10 cellular contexts compared by ENCODE assay signal in genomic region chr10:73888514-73888913, GRCh38. TPM values are rescaled to one million over a fixed set of nuclear protein-coding genes. Genes with fewer than 3 reads are reported as not detected.
A peak's percentile ranks its signal among the peaks of the same experiment; 100 is the strongest.
DNase-seq lines count a peak whose midpoint lies in the region; ATAC-seq and TF ChIP-seq lines count a peak whose summit lies in the region.
"Had no signal": no experiment of that assay in that cellular context is flagged by ENCODE, and none has a peak within 500 bp of the region (broad histone marks: within the 10 kb centered on the region; RNA-seq: fewer than 3 reads in every experiment).

No MANE protein-coding gene starts in this region.

- no peaks in the 10 kb centered on the region for H3K27me3 ChIP-seq in GM23338 (ENCODE audit: insufficient read depth)
- no peaks in the 10 kb centered on the region for H3K27me3 ChIP-seq in skeletal muscle tissue (ENCODE audit: control insufficient read depth in 3 of 3, insufficient read depth in 3 of 3, low read length in 3 of 3)

- H3K4me1 ChIP-seq in GM23338 (ENCODE audit: insufficient read depth) (peaks cover 11% of the 10 kb centered on the region; the same call in 1 of the 2 replicates), skeletal muscle tissue (ENCODE audit: control insufficient read depth in 3 of 3, insufficient read depth in 3 of 3, low read length in 3 of 3) (peaks cover 31 to 35% (median 33%) of the 10 kb centered on the region in 3 donors)

- DNase-seq in GM23338 (ENCODE audit: low spot score) (no peak), left ventricle myocardium superior (no peak), left lobe of liver (ENCODE audit: low spot score) (no peak), amniotic stem cell (lab: John Stamatoyannopoulos, UW) (no peak), NCI-H1048 (lab: John Stamatoyannopoulos, UW) (no peak)
- DNase-seq: activated effector memory CD4-positive, alpha-beta T cell treated with Interleukin-2 at 50 U/mL for 16 hours; naive thymus-derived CD4-positive, alpha-beta T cell had no signal

- H4K20me1 ChIP-seq in GM23338 (replicated peaks; ENCODE audit: insufficient read depth) = no peaks in the 10 kb centered on the region

- H3K4me3 ChIP-seq in GM23338 (no peak overlapping the region), skeletal muscle tissue (ENCODE audit: low read length in 3 of 3) (peak overlapping the region in 2 of 3 donors; percentile 2 to 52)

- ATAC-seq in GM23338 (no peak), SK-N-SH treated with all-trans-retinoic acid at 6 μM for 48 hours (peak; percentile 1; the same call in 1 of the 3 replicates), left ventricle myocardium superior (peak; percentile 53), HG03025 (IDR thresholded peaks at IDR 0.05; ENCODE audit: low FRiP score, unreplicated experiment) (no peak), left lobe of liver (no peak)

- no peak overlapping the region for H3K4me2 ChIP-seq in GM23338

- peak overlapping the region; percentile 45 to 66 (median 57) for H3K9ac ChIP-seq in skeletal muscle tissue (ENCODE audit: low read depth in 1 of 3, low read length in 3 of 3)

- H3K9me3 Mint-ChIP-seq in GM23338 = no peaks in the 10 kb centered on the region
- H3K9me3 Mint-ChIP-seq: naive thymus-derived CD4-positive, alpha-beta T cell had no signal

- TF ChIP-seq CTCF in GM23338 (conservative IDR thresholded peaks at IDR 0.05; ENCODE audit: low read depth in 2 of 2) = no peak

- H3K27ac ChIP-seq in GM23338 (ENCODE audit: low read depth) = no peak overlapping the region
- H3K27ac ChIP-seq in skeletal muscle tissue (ENCODE audit: low read depth, low read length) = peak overlapping the region; percentile 89

- no peaks in the 10 kb centered on the region for H3F3A ChIP-seq in GM23338 (replicated peaks; ENCODE audit: low read depth)

- H3K4me1 Mint-ChIP-seq in GM23338 = peaks cover 12% of the 10 kb centered on the region

- H3K27ac Mint-ChIP-seq in GM23338 = no peak overlapping the region
- H3K27ac Mint-ChIP-seq: naive thymus-derived CD4-positive, alpha-beta T cell had no signal

- H3K4me3 Mint-ChIP-seq in GM23338 = no peak overlapping the region; the same call in 2 of the 3 replicates
- H3K4me3 Mint-ChIP-seq: naive thymus-derived CD4-positive, alpha-beta T cell had no signal

- H3K27me3 Mint-ChIP-seq in GM23338 (ENCODE audit: insufficient read depth, low read depth, poor library complexity) = peaks cover 3% of the 10 kb centered on the region

- H2AFZ ChIP-seq in GM23338 = peak overlapping the region; percentile 59; the same call in 1 of the 2 replicates

- no peaks in the 10 kb centered on the region for H3K36me3 ChIP-seq in GM23338 (ENCODE audit: insufficient read depth)
- no peaks in the 10 kb centered on the region for H3K36me3 ChIP-seq in skeletal muscle tissue (ENCODE audit: control insufficient read depth in 3 of 3, insufficient read depth in 3 of 3, low read length in 3 of 3)

- H3K79me2 ChIP-seq in GM23338 (replicated peaks; ENCODE audit: insufficient read depth) = no peaks in the 10 kb centered on the region

- intact Hi-C loops in left ventricle myocardium superior (cut with micrococcal nuclease) = loop anchor here (5.0 to 10.0 kb wide), 2 partner anchors 54 to 196 kb away; no protein-coding TSS in a partner anchor

- no peaks in the 10 kb centered on the region for H3K36me3 Mint-ChIP-seq in GM23338 (ENCODE audit: low read depth)
- H3K36me3 Mint-ChIP-seq: naive thymus-derived CD4-positive, alpha-beta T cell had no signal

- no peaks in the 10 kb centered on the region for H3K9me2 ChIP-seq in GM23338 (ENCODE audit: insufficient read depth)

- no peaks in the 10 kb centered on the region for H3K9me3 ChIP-seq in skeletal muscle tissue (ENCODE audit: control insufficient read depth in 3 of 3, low read length in 3 of 3)

TF ChIP-seq in GM23338, 12 proteins besides CTCF, POLR2A, EP300 and RAD21:
- no peak for TF ChIP-seq EZH2phosphoT487 (IDR thresholded peaks at IDR 0.05; ENCODE audit: unreplicated experiment)

TF ChIP-seq in SK-N-SH treated with all-trans-retinoic acid at 6 μM for 48 hours, 23 proteins besides CTCF, POLR2A, EP300 and RAD21 (continues in another document):
- TF ChIP-seq CSRNP3 (CRISPR knock-in tag; IDR thresholded peaks at IDR 0.05) (no peak), GLIS3 (CRISPR knock-in tag; IDR thresholded peaks at IDR 0.05) (no peak), ZNF565 (CRISPR knock-in tag; conservative IDR thresholded peaks at IDR 0.05; ENCODE audit: low read depth) (no peak), CREB5 (CRISPR knock-in tag; IDR thresholded peaks at IDR 0.05; ENCODE audit: low read depth) (no peak), TSHZ2 (CRISPR knock-in tag; IDR thresholded peaks at IDR 0.05) (no peak), SNAI2 (CRISPR knock-in tag; IDR thresholded peaks at IDR 0.05) (no peak), ESRRG (CRISPR knock-in tag; IDR thresholded peaks at IDR 0.05) (no peak), ISL1 (CRISPR knock-in tag; IDR thresholded peaks at IDR 0.05) (no peak), BACH2 (CRISPR knock-in tag; IDR thresholded peaks at IDR 0.05; ENCODE audit: borderline replicate concordance) (no peak), TCF4 (CRISPR knock-in tag; IDR thresholded peaks at IDR 0.05; ENCODE audit: borderline replicate concordance) (no peak), ZNF8 (CRISPR knock-in tag; IDR thresholded peaks at IDR 0.05) (no peak), TOX (CRISPR knock-in tag; IDR thresholded peaks at IDR 0.05; ENCODE audit: borderline replicate concordance) (no peak), ARNTL (CRISPR knock-in tag; IDR thresholded peaks at IDR 0.05; ENCODE audit: borderline replicate concordance, low read depth) (no peak), RARB (CRISPR knock-in tag; IDR thresholded peaks at IDR 0.05) (no peak)

RNA-seq across cellular contexts. Expression of gene CAMK2G, which starts 14.2 kb away (rescaled TPM):
- 32.8 and 34.1 TPM in 2 replicates for total RNA-seq in GM23338 (2014; rRNA removed; shearing (Covaris generic))
- 30.1 and 30.6 TPM in 2 replicates for polyA plus RNA-seq in GM23338 (2016; fragmentation: Nextera tagmentation; extraction: Ambion mirVana)
- total RNA-seq in left ventricle myocardium superior = 11.9 TPM
- total RNA-seq in skeletal muscle tissue = 16.2 TPM
- total RNA-seq in left lobe of liver = 11.1 TPM

RNA-seq across cellular contexts. Expression of gene PLAU, which starts 22.4 kb away (rescaled TPM):
- total RNA-seq in GM23338 (2014; rRNA removed; shearing (Covaris generic)) = 13.3 and 14.5 TPM in 2 replicates
- polyA plus RNA-seq in GM23338 (2016; fragmentation: Nextera tagmentation; extraction: Ambion mirVana) = 17.5 and 18.0 TPM in 2 replicates
- total RNA-seq in left ventricle myocardium superior (6.6 TPM), skeletal muscle tissue (21.4 TPM), left lobe of liver (0.50 TPM)
- polyA plus RNA-seq: naive thymus-derived CD4-positive, alpha-beta T cell had no signal

Comparison
In these comparisons a context has a peak if more than half of its experiments do, and no peak if none do; other contexts are left out.
1. ATAC-seq: peak in SK-N-SH treated with all-trans-retinoic acid at 6 μM for 48 hours (single experiment) and left ventricle myocardium superior (single experiment); none in GM23338 (single experiment), HG03025 (single experiment) and left lobe of liver (single experiment).